22 cellular contexts compared by ENCODE assay signal in genomic region chrX:21811832-21812231, GRCh38. TPM values are rescaled to one million over a fixed set of nuclear protein-coding genes. Genes with fewer than 3 reads are reported as not detected.
A peak's percentile ranks its signal among the peaks of the same experiment; 100 is the strongest.
DNase-seq lines count a peak whose midpoint lies in the region; ATAC-seq, FAIRE-seq and TF ChIP-seq lines count a peak whose summit lies in the region.
"Had no signal": no experiment of that assay in that cellular context is flagged by ENCODE, and none has a peak within 500 bp of the region (broad histone marks: within the 10 kb centered on the region; RNA-seq: fewer than 3 reads in every experiment).

No MANE protein-coding gene starts in this region.

- H4K20me1 ChIP-seq in HepG2 (ENCODE audit: insufficient read depth, low read length) (no peaks in the 10 kb centered on the region), astrocyte (ENCODE audit: insufficient read depth, low read length) (no peaks in the 10 kb centered on the region), smooth muscle cell (ENCODE audit: low read depth) (no peaks in the 10 kb centered on the region)
- H4K20me1 ChIP-seq: BLaER1 had no signal

- WGBS in HepG2 (ENCODE audit: low lambda C conversion rate): no CpG with 5 or more reads among the region's 1 CpG
- 63% methylated on average over 1 of the region's 1 CpG for WGBS in right lobe of liver (ENCODE audit: insufficient coverage, low coverage, low lambda C conversion rate, missing lambda C conversion rate)
- 54% methylated on average over 1 of the region's 1 CpG for WGBS in smooth muscle cell (ENCODE audit: low lambda C conversion rate)

- TF ChIP-seq RAD21 in HepG2 (CRISPR knock-in tag; IDR thresholded peaks at IDR 0.05): no peak

- H3K4me1 ChIP-seq in HepG2 (ENCODE audit: insufficient read depth, low read length): peaks cover 18% of the 10 kb centered on the region
- no peaks in the 10 kb centered on the region for H3K4me1 ChIP-seq in right lobe of liver
- no peaks in the 10 kb centered on the region for H3K4me1 ChIP-seq in astrocyte (ENCODE audit: insufficient read depth, low read length)
- no peaks in the 10 kb centered on the region for H3K4me1 ChIP-seq in smooth muscle cell (ENCODE audit: low read depth)
- H3K4me1 ChIP-seq: BLaER1 had no signal

- H3K9me3 Mint-ChIP-seq in astrocyte (ENCODE audit: unreplicated experiment): no peaks in the 10 kb centered on the region
- H3K9me3 Mint-ChIP-seq in activated CD4-positive, alpha-beta T cell treated with anti-CD3 and anti-CD28 coated beads for 36 hours (ENCODE audit: low read depth): peaks cover 2% of the 10 kb centered on the region
- H3K9me3 Mint-ChIP-seq: CD4-positive, alpha-beta memory T cell; HFFc6 had no signal

- peaks cover 6% of the 10 kb centered on the region; the same call in 1 of the 2 replicates for H3K9me3 ChIP-seq in HepG2 (ENCODE audit: low read length)
- H3K9me3 ChIP-seq in right lobe of liver: no peaks in the 10 kb centered on the region
- H3K9me3 ChIP-seq in astrocyte (ENCODE audit: insufficient read depth, low read depth, low read length): no peaks in the 10 kb centered on the region
- peaks cover 3% of the 10 kb centered on the region for H3K9me3 ChIP-seq in iPS-18c (ENCODE audit: control insufficient read depth, insufficient read depth, low read length)
- H3K9me3 ChIP-seq in smooth muscle cell (replicated peaks; ENCODE audit: low read depth): no peaks in the 10 kb centered on the region
- H3K9me3 ChIP-seq: BLaER1 had no signal

- no peak overlapping the region for H3K4me3 Mint-ChIP-seq in astrocyte (ENCODE audit: unreplicated experiment)
- H3K4me3 Mint-ChIP-seq in activated CD4-positive, alpha-beta T cell treated with anti-CD3 and anti-CD28 coated beads for 36 hours: no peak overlapping the region
- H3K4me3 Mint-ChIP-seq: CD14-positive monocyte; CD4-positive, alpha-beta memory T cell; HFFc6 had no signal

- POLR2A ChIA-PET in HepG2 (lab: Yijun Ruan, JAX): no interaction called here
- POLR2A ChIA-PET in activated CD4-positive, alpha-beta T cell treated with anti-CD3 and anti-CD28 coated beads for 36 hours (lab: Charles Lee): no interaction called here

- peaks cover 2% of the 10 kb centered on the region for H3K27me3 Mint-ChIP-seq in astrocyte (ENCODE audit: low read depth, unreplicated experiment)
- no peaks in the 10 kb centered on the region for H3K27me3 Mint-ChIP-seq in activated CD4-positive, alpha-beta T cell treated with anti-CD3 and anti-CD28 coated beads for 36 hours
- H3K27me3 Mint-ChIP-seq: CD4-positive, alpha-beta memory T cell had no signal

- BruUV-seq in HepG2 (replicated peaks; lab: Mats Ljungman, UMichigan): no TSS peak

- TF ChIP-seq CTCF in HepG2 (CRISPR knock-in tag; IDR thresholded peaks at IDR 0.05) (no peak), right lobe of liver (IDR thresholded peaks at IDR 0.05) (no peak), astrocyte (IDR thresholded peaks at IDR 0.05; ENCODE audit: insufficient read depth, low read depth, low read length) (no peak), smooth muscle cell (IDR thresholded peaks at IDR 0.05; ENCODE audit: borderline replicate concordance, insufficient read depth, poor library complexity, severe bottlenecking) (no peak)

- H3K36me3 Mint-ChIP-seq in astrocyte (ENCODE audit: low read depth, unreplicated experiment): no peaks in the 10 kb centered on the region
- no peaks in the 10 kb centered on the region for H3K36me3 Mint-ChIP-seq in activated CD4-positive, alpha-beta T cell treated with anti-CD3 and anti-CD28 coated beads for 36 hours (ENCODE audit: low read depth)
- H3K36me3 Mint-ChIP-seq: CD14-positive monocyte; CD4-positive, alpha-beta memory T cell had no signal

- H3K36me3 ChIP-seq in HepG2 (replicated peaks in 1 of 2; ENCODE audit: control insufficient read depth in 1 of 2, insufficient read depth in 2 of 2, low read length in 2 of 2) (no peaks in the 10 kb centered on the region), right lobe of liver (no peaks in the 10 kb centered on the region), astrocyte (ENCODE audit: insufficient read depth, low read length) (no peaks in the 10 kb centered on the region), smooth muscle cell (ENCODE audit: low read depth) (no peaks in the 10 kb centered on the region)
- H3K36me3 ChIP-seq: BLaER1 had no signal

- TF ChIP-seq EP300 in HepG2 (IDR thresholded peaks at IDR 0.05; ENCODE audit: low read depth in 2 of 2, low read length in 2 of 2) (no peak), HepG2 (CRISPR knock-in tag; IDR thresholded peaks at IDR 0.05; ENCODE audit: borderline replicate concordance) (no peak)

- CTCF ChIA-PET in HepG2 (lab: Yijun Ruan, JAX; ENCODE audit: low intra/inter-chr PET ratio, low total read pairs): no interaction called here
- CTCF ChIA-PET in activated CD4-positive, alpha-beta T cell treated with anti-CD3 and anti-CD28 coated beads for 36 hours (lab: Charles Lee): interaction anchor here (0.6 kb wide), 1 partner anchor 26 kb away, joined by 6 read pairs; no protein-coding TSS in a partner anchor

- H3K4me3 ChIP-seq in HepG2 (replicated peaks in 1 of 3; ENCODE audit: insufficient read depth in 1 of 3, low read depth in 2 of 3, low read length in 3 of 3): no peak overlapping the region
- H3K4me3 ChIP-seq in right lobe of liver: no peak overlapping the region
- no peak overlapping the region for H3K4me3 ChIP-seq in astrocyte (ENCODE audit: insufficient read depth, low read depth, low read length)
- 0 out of 2 replicates have a peak overlapping the region, but pooled peaks have one; percentile 17 for H3K4me3 ChIP-seq in iPS-18c (ENCODE audit: insufficient read depth, low read depth, low read length)
- no peak overlapping the region for H3K4me3 ChIP-seq in smooth muscle cell
- H3K4me3 ChIP-seq: BLaER1, GM12878 had no signal

- H3K27me3 ChIP-seq in HepG2 (ENCODE audit: control insufficient read depth in 1 of 2, insufficient read depth in 2 of 2, low read length in 2 of 2) (no peaks in the 10 kb centered on the region), right lobe of liver (no peaks in the 10 kb centered on the region), astrocyte (ENCODE audit: insufficient read depth, low read length) (no peaks in the 10 kb centered on the region), smooth muscle cell (ENCODE audit: low read depth) (no peaks in the 10 kb centered on the region)
- H3K27me3 ChIP-seq: BLaER1 had no signal

- H3F3A ChIP-seq in smooth muscle cell (ENCODE audit: low read depth): no peaks in the 10 kb centered on the region

- H3K79me2 ChIP-seq in HepG2 (ENCODE audit: insufficient read depth, low read length): no peaks in the 10 kb centered on the region
- H3K79me2 ChIP-seq in astrocyte (ENCODE audit: insufficient read depth, low read length): no peaks in the 10 kb centered on the region
- no peaks in the 10 kb centered on the region for H3K79me2 ChIP-seq in smooth muscle cell (ENCODE audit: low read depth)

- DNase-seq in HepG2 (ENCODE audit: low spot score) (no peak), right lobe of liver (no peak), astrocyte (ENCODE audit: low read depth) (no peak), smooth muscle cell (lab: John Stamatoyannopoulos, UW; ENCODE audit: unreplicated experiment) (no peak), GF-D8 (lab: John Stamatoyannopoulos, UW) (no peak)
- DNase-seq in activated CD4-positive, alpha-beta T cell treated with anti-CD3 and anti-CD28 coated beads for 36 hours: no peak
- DNase-seq in activated CD4-positive, alpha-beta T cell treated with anti-CD3 and anti-CD28 coated beads, Interleukin-2, amount 50 U/mL, for 1 hour: no peak
- DNase-seq: 8988T; CD4-positive, alpha-beta memory T cell; DMS153; DMS79; GDM1; HCEC 1CT; HFFc6 had no signal

- H3K27ac ChIP-seq in HepG2 (ENCODE audit: extremely low read length, insufficient read depth, low read length) (no peak overlapping the region), right lobe of liver (no peak overlapping the region), astrocyte (ENCODE audit: low read depth, low read length) (no peak overlapping the region), smooth muscle cell (ENCODE audit: low read depth) (no peak overlapping the region)
- H3K27ac ChIP-seq: BLaER1 had no signal

- intact Hi-C loops in HepG2 (cut with micrococcal nuclease; ENCODE audit: unreplicated experiment) (no loop called here), right lobe of liver (cut with DNase I) (no loop called here)
- intact Hi-C loops in activated CD4-positive, alpha-beta T cell treated with anti-CD3 and anti-CD28 coated beads for 36 hours (cut with DNase I, micrococcal nuclease): no loop called here

- no peak for ATAC-seq in HepG2
- ATAC-seq in right lobe of liver: no peak
- no peak for ATAC-seq in activated CD4-positive, alpha-beta T cell treated with anti-CD3 and anti-CD28 coated beads for 36 hours
- ATAC-seq: GM12878 had no signal

- FAIRE-seq in HepG2 (lab: Jason Lieb, UNC) (no peak), astrocyte (lab: Jason Lieb, UNC) (peak; percentile 20)
- FAIRE-seq: GM12878, HTR-8/SVneo had no signal

- in situ Hi-C loops in HepG2 (cut with HindIII; ENCODE audit: extremely low pct_ligation_motif_present, low pct_unique_long_range_greater_than_20kb): no loop called here

- H3K4me2 ChIP-seq in HepG2 (ENCODE audit: low read depth, low read length): no peak overlapping the region
- no peak overlapping the region for H3K4me2 ChIP-seq in astrocyte (ENCODE audit: low read length)
- H3K4me2 ChIP-seq in smooth muscle cell: no peak overlapping the region
- H3K4me2 ChIP-seq: BLaER1 had no signal

- H3K9ac ChIP-seq in HepG2 (ENCODE audit: insufficient read depth, low read depth, low read length) (no peak overlapping the region), astrocyte (ENCODE audit: low read length) (no peak overlapping the region), smooth muscle cell (ENCODE audit: low read depth) (no peak overlapping the region)
- H3K9ac ChIP-seq: BLaER1 had no signal

- TF ChIP-seq POLR2A in HepG2 (IDR thresholded peaks at IDR 0.05; ENCODE audit: insufficient read depth in 1 of 2, low read depth in 2 of 2, low read length in 2 of 2) (no peak), right lobe of liver (IDR thresholded peaks at IDR 0.05) (no peak)

- H2AFZ ChIP-seq in HepG2 (ENCODE audit: low read length) (no peak overlapping the region), astrocyte (ENCODE audit: low read depth, low read length) (no peak overlapping the region), smooth muscle cell (ENCODE audit: low read depth) (no peak overlapping the region)

- H3K4me1 Mint-ChIP-seq in astrocyte (ENCODE audit: low read depth, unreplicated experiment): peaks cover 4% of the 10 kb centered on the region
- no peaks in the 10 kb centered on the region for H3K4me1 Mint-ChIP-seq in activated CD4-positive, alpha-beta T cell treated with anti-CD3 and anti-CD28 coated beads for 36 hours
- H3K4me1 Mint-ChIP-seq: CD14-positive monocyte; CD4-positive, alpha-beta memory T cell had no signal

- no peak overlapping the region for H3K27ac Mint-ChIP-seq in astrocyte (ENCODE audit: unreplicated experiment)
- H3K27ac Mint-ChIP-seq in activated CD4-positive, alpha-beta T cell treated with anti-CD3 and anti-CD28 coated beads for 36 hours: no peak overlapping the region
- H3K27ac Mint-ChIP-seq: CD4-positive, alpha-beta memory T cell; HFFc6 had no signal

RNA-seq across cellular contexts. Expression of gene MBTPS2, which starts 27.6 kb away (rescaled TPM):
- 5.7 and 7.7 TPM in 2 replicates for total RNA-seq in HepG2 (2016; rRNA removed; fragmentation: Illumina TruSeq; extraction: Trizol)
- 0.88 and 1.1 TPM in 2 replicates for total RNA-seq in HepG2 (2016; cell fraction: cytosol; rRNA removed; fragmentation: Illumina TruSeq; extraction: Trizol; ENCODE audit: low read depth)
- total RNA-seq in HepG2 (2016; cell fraction: insoluble cytoplasmic fraction; rRNA removed; fragmentation: Illumina TruSeq; extraction: Trizol): 5.2 and 7.9 TPM in 2 replicates
- 4.5 and 6.1 TPM in 2 replicates for total RNA-seq in HepG2 (2016; cell fraction: membrane; rRNA removed; fragmentation: Illumina TruSeq; extraction: Trizol)
- 13.8 and 14.9 TPM in 2 replicates for total RNA-seq in HepG2 (2016; cell fraction: nucleus; rRNA removed; fragmentation: Illumina TruSeq; extraction: Trizol)
- 12.4 and 14.4 TPM in 2 replicates for polyA plus RNA-seq in HepG2 (2011; rRNA removed)
- 7.6 and 10.4 TPM in 2 replicates for polyA plus RNA-seq in HepG2 (2011; cell fraction: cytosol; rRNA removed)
- 3.3 and 4.7 TPM in 2 replicates for polyA plus RNA-seq in HepG2 (2011; cell fraction: nucleus; rRNA removed)
- polyA plus RNA-seq in HepG2 (2012): 10.5 and 14.8 TPM in 2 replicates
- 0.78 and 0.94 TPM in 2 replicates for polyA plus RNA-seq in HepG2 (2016; cell fraction: cytosol; fragmentation: Illumina TruSeq; extraction: Trizol; ENCODE audit: low read depth)
- polyA plus RNA-seq in HepG2 (2016; cell fraction: insoluble cytoplasmic fraction; fragmentation: Illumina TruSeq; extraction: Trizol; ENCODE audit: low read depth): 8.2 and 9.5 TPM in 2 replicates
- polyA plus RNA-seq in HepG2 (2016; cell fraction: membrane; fragmentation: Illumina TruSeq; extraction: Trizol; ENCODE audit: low read depth): 2.7 and 2.8 TPM in 2 replicates
- polyA plus RNA-seq in HepG2 (2016; cell fraction: nucleus; fragmentation: Illumina TruSeq; extraction: Trizol; ENCODE audit: insufficient read depth, low read depth): 14.7 and 15.7 TPM in 2 replicates
- polyA minus RNA-seq in HepG2 (2011; rRNA and poly(A)+ RNA removed; ENCODE audit: low replicate concordance): 26.4 and 51.1 TPM in 2 replicates
- 13.5 and 15.2 TPM in 2 replicates for polyA minus RNA-seq in HepG2 (2011; cell fraction: cytosol; rRNA and poly(A)+ RNA removed)
- polyA minus RNA-seq in HepG2 (2011; cell fraction: nucleus; rRNA and poly(A)+ RNA removed): 14.0 and 18.4 TPM in 2 replicates
- total RNA-seq in right lobe of liver: 10 to 100 TPM in 5 of 6 experiments, 1 to 10 TPM in 1; 10.0 to 13.6 (median 11.0) TPM
- total RNA-seq in astrocyte: 18.8 and 19.8 TPM in 2 replicates
- 1 to 10 TPM; 6.9 to 7.8 TPM for total RNA-seq in activated CD4-positive, alpha-beta T cell treated with anti-CD3 and anti-CD28 coated beads for 36 hours
- 13.2 and 16.6 TPM in 2 replicates for total RNA-seq in smooth muscle cell
- polyA plus RNA-seq in smooth muscle cell: 14.1 TPM in 2 replicates

RNA-seq across cellular contexts. Expression of gene YY2, which starts 44.0 kb away (rescaled TPM):
- total RNA-seq in HepG2 (2016; rRNA removed; fragmentation: Illumina TruSeq; extraction: Trizol) (0.31 and 0.44 TPM in 2 replicates), right lobe of liver (1 to 10 TPM in 4 of 6 experiments, under 1 TPM in 2; 0.44 to 1.5 (median 1.0) TPM), astrocyte (2.0 and 3.4 TPM in 2 replicates), smooth muscle cell (2.0 and 2.2 TPM in 2 replicates)
- total RNA-seq in HepG2 (2016; cell fraction: cytosol; rRNA removed; fragmentation: Illumina TruSeq; extraction: Trizol; ENCODE audit: low read depth): not detected in 2 replicates
- 0.12 and 0.24 TPM in 2 replicates for total RNA-seq in HepG2 (2016; cell fraction: insoluble cytoplasmic fraction; rRNA removed; fragmentation: Illumina TruSeq; extraction: Trizol)
- total RNA-seq in HepG2 (2016; cell fraction: membrane; rRNA removed; fragmentation: Illumina TruSeq; extraction: Trizol): 0.17 and 0.28 TPM in 2 replicates
- total RNA-seq in HepG2 (2016; cell fraction: nucleus; rRNA removed; fragmentation: Illumina TruSeq; extraction: Trizol): 1.3 and 1.8 TPM in 2 replicates
- polyA plus RNA-seq in HepG2 (2011; rRNA removed) (0.34 and 0.47 TPM in 2 replicates), smooth muscle cell (2.2 and 2.4 TPM in 2 replicates)
- polyA plus RNA-seq in HepG2 (2011; cell fraction: cytosol; rRNA removed): 0.15 and 0.28 TPM in 2 replicates
- 0.79 and 0.99 TPM in 2 replicates for polyA plus RNA-seq in HepG2 (2011; cell fraction: nucleus; rRNA removed)
- polyA plus RNA-seq in HepG2 (2012): 0.51 and 1.0 TPM in 2 replicates
- 0.05 TPM in 1 of 2 replicates, not detected in the other for polyA plus RNA-seq in HepG2 (2016; cell fraction: cytosol; fragmentation: Illumina TruSeq; extraction: Trizol; ENCODE audit: low read depth)
- polyA plus RNA-seq in HepG2 (2016; cell fraction: insoluble cytoplasmic fraction; fragmentation: Illumina TruSeq; extraction: Trizol; ENCODE audit: low read depth): 0.60 and 0.61 TPM in 2 replicates
- 0.06 and 0.15 TPM in 2 replicates for polyA plus RNA-seq in HepG2 (2016; cell fraction: membrane; fragmentation: Illumina TruSeq; extraction: Trizol; ENCODE audit: low read depth)
- 2.9 TPM in 2 replicates for polyA plus RNA-seq in HepG2 (2016; cell fraction: nucleus; fragmentation: Illumina TruSeq; extraction: Trizol; ENCODE audit: insufficient read depth, low read depth)
- polyA minus RNA-seq in HepG2 (2011; rRNA and poly(A)+ RNA removed; ENCODE audit: low replicate concordance): 1.0 and 4.0 TPM in 2 replicates
- polyA minus RNA-seq in HepG2 (2011; cell fraction: cytosol; rRNA and poly(A)+ RNA removed): 0.30 TPM in 1 of 2 replicates, not detected in the other
- 2.7 and 2.8 TPM in 2 replicates for polyA minus RNA-seq in HepG2 (2011; cell fraction: nucleus; rRNA and poly(A)+ RNA removed)
- total RNA-seq in activated CD4-positive, alpha-beta T cell treated with anti-CD3 and anti-CD28 coated beads for 36 hours: 1 to 10 TPM in 1 of 2 experiments, under 1 TPM in 1; 0.88 to 1.3 TPM

RNA-seq across cellular contexts. Expression of gene SMPX, which starts 53.9 kb away (rescaled TPM):
- total RNA-seq in HepG2 (2016; rRNA removed; fragmentation: Illumina TruSeq; extraction: Trizol) (0.67 and 1.8 TPM in 2 replicates), right lobe of liver (1 to 10 TPM in 1 of 6 experiments, under 1 TPM in 4, not detected in 1; 0.32 to 1.1 (median 0.56) TPM), astrocyte (not detected in 2 replicates), smooth muscle cell (not detected in 2 replicates)
- total RNA-seq in HepG2 (2016; cell fraction: cytosol; rRNA removed; fragmentation: Illumina TruSeq; extraction: Trizol; ENCODE audit: low read depth): 0.44 and 0.61 TPM in 2 replicates
- total RNA-seq in HepG2 (2016; cell fraction: insoluble cytoplasmic fraction; rRNA removed; fragmentation: Illumina TruSeq; extraction: Trizol): 1.2 and 1.8 TPM in 2 replicates
- 0.48 and 0.71 TPM in 2 replicates for total RNA-seq in HepG2 (2016; cell fraction: membrane; rRNA removed; fragmentation: Illumina TruSeq; extraction: Trizol)
- total RNA-seq in HepG2 (2016; cell fraction: nucleus; rRNA removed; fragmentation: Illumina TruSeq; extraction: Trizol): 3.1 and 5.3 TPM in 2 replicates
- polyA plus RNA-seq in HepG2 (2011; rRNA removed) (0.91 and 0.95 TPM in 2 replicates), smooth muscle cell (0.20 and 0.37 TPM in 2 replicates)
- polyA plus RNA-seq in HepG2 (2011; cell fraction: cytosol; rRNA removed): 0.16 and 0.23 TPM in 2 replicates
- 2.5 and 2.9 TPM in 2 replicates for polyA plus RNA-seq in HepG2 (2011; cell fraction: nucleus; rRNA removed)
- polyA plus RNA-seq in HepG2 (2012): 0.52 and 2.3 TPM in 2 replicates
- 0.40 and 0.52 TPM in 2 replicates for polyA plus RNA-seq in HepG2 (2016; cell fraction: cytosol; fragmentation: Illumina TruSeq; extraction: Trizol; ENCODE audit: low read depth)
- 0.56 and 1.7 TPM in 2 replicates for polyA plus RNA-seq in HepG2 (2016; cell fraction: insoluble cytoplasmic fraction; fragmentation: Illumina TruSeq; extraction: Trizol; ENCODE audit: low read depth)
- polyA plus RNA-seq in HepG2 (2016; cell fraction: membrane; fragmentation: Illumina TruSeq; extraction: Trizol; ENCODE audit: low read depth): 0.56 and 0.82 TPM in 2 replicates
- polyA plus RNA-seq in HepG2 (2016; cell fraction: nucleus; fragmentation: Illumina TruSeq; extraction: Trizol; ENCODE audit: insufficient read depth, low read depth): 12.4 and 13.9 TPM in 2 replicates
- polyA minus RNA-seq in HepG2 (2011; rRNA and poly(A)+ RNA removed; ENCODE audit: low replicate concordance): not detected in 2 replicates
- polyA minus RNA-seq in HepG2 (2011; cell fraction: cytosol; rRNA and poly(A)+ RNA removed): not detected in 2 replicates
- polyA minus RNA-seq in HepG2 (2011; cell fraction: nucleus; rRNA and poly(A)+ RNA removed): 0.64 and 2.0 TPM in 2 replicates
- not detected for total RNA-seq in activated CD4-positive, alpha-beta T cell treated with anti-CD3 and anti-CD28 coated beads for 36 hours
- total RNA-seq: A673; CD4-positive, alpha-beta memory T cell; Daoy; GM12878; HFFc6 had no signal
- polyA plus RNA-seq: AG04450; CD14-positive monocyte; CD4-positive, alpha-beta memory T cell had no signal
